8 cellular contexts compared by ENCODE assay signal in the genomic region with DNA sequence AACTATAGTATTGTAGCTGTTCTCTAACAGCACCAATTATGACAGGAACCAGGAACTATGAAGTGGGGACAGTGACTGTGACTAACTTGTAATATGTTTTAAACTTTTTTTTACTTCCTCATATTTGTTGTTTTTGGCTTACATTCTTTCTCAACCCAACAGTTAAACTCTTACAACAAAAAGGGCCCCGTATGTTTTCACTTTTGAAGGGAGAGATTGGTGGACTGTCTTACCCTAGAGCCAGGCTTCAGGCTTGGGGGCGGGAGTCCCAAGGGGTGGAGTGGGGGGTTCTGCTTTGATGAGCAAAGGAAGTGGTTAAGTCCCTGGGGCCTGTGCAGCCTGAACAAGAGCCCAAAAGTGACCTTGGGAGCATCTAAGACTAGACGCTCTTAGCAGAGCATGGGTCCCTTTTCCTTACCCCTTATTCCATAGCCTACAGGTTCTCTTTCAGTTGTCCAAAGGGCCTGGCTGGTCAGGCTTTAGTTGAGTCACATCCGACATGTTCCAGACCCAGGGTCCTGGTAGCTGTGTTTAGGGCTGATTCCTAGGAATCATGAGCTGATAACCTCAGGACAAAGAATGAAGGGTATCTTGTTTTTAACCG. TPM values are rescaled to one million over a fixed set of nuclear protein-coding genes. Genes with fewer than 3 reads are reported as not detected.
DNase-seq lines count a peak whose midpoint lies in the region; ATAC-seq and TF ChIP-seq lines count a peak whose summit lies in the region.

No MANE protein-coding gene starts in this region.

- H3K36me3 ChIP-seq in BE2C = no peaks in the 10 kb centered on the region

- H3K9me3 ChIP-seq in BE2C = no peaks in the 10 kb centered on the region

- ATAC-seq in GM19372 (IDR thresholded peaks at IDR 0.05; ENCODE audit: low read depth, unreplicated experiment) (peak; percentile 99), HG03442 (IDR thresholded peaks at IDR 0.05; ENCODE audit: unreplicated experiment) (peak; percentile 97)
- ATAC-seq in natural killer cell treated with Interleukin-12 subunit alpha and Interleukin-12 subunit beta and Interleukin-15 and Interleukin-18, amount 100 ng/mL, for 72 hours = peak; percentile 71 to 76

- H3K27ac Mint-ChIP-seq in Calu3 (ENCODE audit: unreplicated experiment) = peak overlapping the region; percentile 24
- H3K27ac Mint-ChIP-seq in activated T-helper 2 cell treated with anti-CD3 and anti-CD28 coated beads, Interferon-gamma antibody, Interleukin-2, Interleukin-4, amounts not matched to agents 10 μg/mL and 5 μg/mL and 100 μg/mL, durations not matched to agents 14 hours and 24 hours and 36 hours = peak overlapping the region; percentile 64
- H3K27ac Mint-ChIP-seq in natural killer cell treated with Interleukin-12 subunit alpha and Interleukin-12 subunit beta and Interleukin-15 and Interleukin-18, amount 100 ng/mL, for 72 hours = peak overlapping the region; percentile 86 to 93

- H3K9me3 Mint-ChIP-seq in Calu3 (ENCODE audit: low read depth, unreplicated experiment) = no peaks in the 10 kb centered on the region
- H3K9me3 Mint-ChIP-seq in activated T-helper 2 cell treated with anti-CD3 and anti-CD28 coated beads, Interferon-gamma antibody, Interleukin-2, Interleukin-4, amounts not matched to agents 10 μg/mL and 5 μg/mL and 100 μg/mL, durations not matched to agents 14 hours and 24 hours and 36 hours = no peaks in the 10 kb centered on the region
- H3K9me3 Mint-ChIP-seq in natural killer cell treated with Interleukin-12 subunit alpha and Interleukin-12 subunit beta and Interleukin-15 and Interleukin-18, amount 100 ng/mL, for 72 hours = no peaks in the 10 kb centered on the region

- H3K4me3 Mint-ChIP-seq in Calu3 (ENCODE audit: low read depth, unreplicated experiment) = no peak overlapping the region
- no peak overlapping the region for H3K4me3 Mint-ChIP-seq in activated T-helper 2 cell treated with anti-CD3 and anti-CD28 coated beads, Interferon-gamma antibody, Interleukin-2, Interleukin-4, amounts not matched to agents 10 μg/mL and 5 μg/mL and 100 μg/mL, durations not matched to agents 14 hours and 24 hours and 36 hours (ENCODE audit: low read depth)
- peak overlapping the region; percentile 70 for H3K4me3 Mint-ChIP-seq in natural killer cell treated with Interleukin-12 subunit alpha and Interleukin-12 subunit beta and Interleukin-15 and Interleukin-18, amount 100 ng/mL, for 72 hours

- H3K36me3 Mint-ChIP-seq in Calu3 (ENCODE audit: insufficient read depth, unreplicated experiment) = no peaks in the 10 kb centered on the region
- H3K36me3 Mint-ChIP-seq in activated T-helper 2 cell treated with anti-CD3 and anti-CD28 coated beads, Interferon-gamma antibody, Interleukin-2, Interleukin-4, amounts not matched to agents 10 μg/mL and 5 μg/mL and 100 μg/mL, durations not matched to agents 14 hours and 24 hours and 36 hours (ENCODE audit: low read depth) = peaks cover 40% of the 10 kb centered on the region
- no peaks in the 10 kb centered on the region for H3K36me3 Mint-ChIP-seq in natural killer cell treated with Interleukin-12 subunit alpha and Interleukin-12 subunit beta and Interleukin-15 and Interleukin-18, amount 100 ng/mL, for 72 hours

- no peaks in the 10 kb centered on the region for H3K4me1 ChIP-seq in BE2C

- TF ChIP-seq CTCF in Calu3 (IDR thresholded peaks at IDR 0.05; ENCODE audit: unreplicated experiment) (no peak), BE2C (IDR thresholded peaks at IDR 0.05; ENCODE audit: low read depth, low read length) (no peak)

- DNase-seq in Calu3 (no peak), NCI-H146 (lab: John Stamatoyannopoulos, UW) (no peak), iPS-NIHi7 (ENCODE audit: extremely low spot score) (no peak), BE2C (no peak)
- DNase-seq in activated T-helper 2 cell treated with anti-CD3 and anti-CD28 coated beads, Interferon-gamma antibody, Interleukin-2, Interleukin-4, amounts not matched to agents 10 μg/mL and 5 μg/mL and 100 μg/mL, durations not matched to agents 14 hours and 24 hours and 36 hours (ENCODE audit: low spot score) = no peak
- no peak for DNase-seq in natural killer cell treated with Interleukin-12 subunit alpha and Interleukin-12 subunit beta and Interleukin-15 and Interleukin-18, amount 100 ng/mL, for 72 hours (ENCODE audit: low spot score)

- H3K4me3 ChIP-seq in BE2C (ENCODE audit: low read depth, low read length) = no peak overlapping the region

- intact Hi-C loops in Calu3 (cut with micrococcal nuclease; ENCODE audit: unreplicated experiment) = no loop called here
- intact Hi-C loops in activated T-helper 2 cell treated with anti-CD3 and anti-CD28 coated beads, Interferon-gamma antibody, Interleukin-2, Interleukin-4, amounts not matched to agents 10 μg/mL and 5 μg/mL and 100 μg/mL, durations not matched to agents 14 hours and 24 hours and 36 hours (cut with micrococcal nuclease) = no loop called here

- no peaks in the 10 kb centered on the region for H3K27me3 Mint-ChIP-seq in Calu3 (ENCODE audit: unreplicated experiment)
- no peaks in the 10 kb centered on the region for H3K27me3 Mint-ChIP-seq in activated T-helper 2 cell treated with anti-CD3 and anti-CD28 coated beads, Interferon-gamma antibody, Interleukin-2, Interleukin-4, amounts not matched to agents 10 μg/mL and 5 μg/mL and 100 μg/mL, durations not matched to agents 14 hours and 24 hours and 36 hours (ENCODE audit: low read depth)
- no peaks in the 10 kb centered on the region for H3K27me3 Mint-ChIP-seq in natural killer cell treated with Interleukin-12 subunit alpha and Interleukin-12 subunit beta and Interleukin-15 and Interleukin-18, amount 100 ng/mL, for 72 hours

- peaks cover 24% of the 10 kb centered on the region for H3K4me1 Mint-ChIP-seq in Calu3 (ENCODE audit: low read depth, unreplicated experiment)
- H3K4me1 Mint-ChIP-seq in activated T-helper 2 cell treated with anti-CD3 and anti-CD28 coated beads, Interferon-gamma antibody, Interleukin-2, Interleukin-4, amounts not matched to agents 10 μg/mL and 5 μg/mL and 100 μg/mL, durations not matched to agents 14 hours and 24 hours and 36 hours (ENCODE audit: low read depth) = peaks cover 30% of the 10 kb centered on the region
- peaks cover 35 to 38% of the 10 kb centered on the region in 2 donors for H3K4me1 Mint-ChIP-seq in natural killer cell treated with Interleukin-12 subunit alpha and Interleukin-12 subunit beta and Interleukin-15 and Interleukin-18, amount 100 ng/mL, for 72 hours (ENCODE audit: low read depth in 2 of 2)

- no TSS peak for BruUV-seq in Calu3 (replicated peaks; lab: Mats Ljungman, UMichigan)

- H3K27me3 ChIP-seq in BE2C = no peaks in the 10 kb centered on the region

- CTCF ChIA-PET in Calu3 (lab: Charles Lee) = interaction anchor here (0.6 to 1.5 kb wide), 4 partner anchors 10 to 61 kb away, joined by 3 read pairs; no protein-coding TSS in a partner anchor

RNA-seq across cellular contexts. Expression of gene STIM1, which starts 38.8 kb away (rescaled TPM):
- 53.7 and 60.1 TPM in 2 replicates for total RNA-seq in Calu3 (2022)
- 77.6 and 78.0 TPM in 2 replicates for total RNA-seq in activated T-helper 2 cell treated with anti-CD3 and anti-CD28 coated beads, Interferon-gamma antibody, Interleukin-2, Interleukin-4, amounts not matched to agents 10 μg/mL and 5 μg/mL and 100 μg/mL, durations not matched to agents 14 hours and 24 hours and 36 hours
- total RNA-seq in natural killer cell treated with Interleukin-12 subunit alpha and Interleukin-12 subunit beta and Interleukin-15 and Interleukin-18, amount 100 ng/mL, for 72 hours = 10 to 100 TPM; 83.9 to 85.9 TPM
- 29.2 TPM for polyA plus RNA-seq in BE2C (2012; ENCODE audit: insufficient read depth, insufficient read length, low read depth)

RNA-seq across cellular contexts. Expression of gene RHOG, which starts 53.5 kb away (rescaled TPM):
- 28.2 and 31.2 TPM in 2 replicates for total RNA-seq in Calu3 (2022)
- total RNA-seq in activated T-helper 2 cell treated with anti-CD3 and anti-CD28 coated beads, Interferon-gamma antibody, Interleukin-2, Interleukin-4, amounts not matched to agents 10 μg/mL and 5 μg/mL and 100 μg/mL, durations not matched to agents 14 hours and 24 hours and 36 hours = 174 and 177 TPM in 2 replicates
- total RNA-seq in natural killer cell treated with Interleukin-12 subunit alpha and Interleukin-12 subunit beta and Interleukin-15 and Interleukin-18, amount 100 ng/mL, for 72 hours = 100 to 1,000 TPM; 154 to 164 TPM
- 130 TPM for polyA plus RNA-seq in BE2C (2012; ENCODE audit: insufficient read depth, insufficient read length, low read depth)

Comparison
In these comparisons a context has a peak if more than half of its experiments do, and no peak if none do; other contexts are left out.
1. H3K27ac Mint-ChIP-seq: peak in every context shown above with its lines; median percentile 90 in natural killer cell treated with Interleukin-12 subunit alpha and Interleukin-12 subunit beta and Interleukin-15 and Interleukin-18, amount 100 ng/mL, for 72 hours; 64 in activated T-helper 2 cell treated with anti-CD3 and anti-CD28 coated beads, Interferon-gamma antibody, Interleukin-2, Interleukin-4, amounts not matched to agents 10 μg/mL and 5 μg/mL and 100 μg/mL, durations not matched to agents 14 hours and 24 hours and 36 hours; 24 in Calu3.